In genomic region chr6:130366011-130366963, GRCh38 we compare ENCODE assay signal across 3 cellular contexts.
TF ChIP-seq lines count a peak whose summit lies in the region.

Gene TMEM200A (plus strand): TSS chr6:130366017. CDS start chr6:130440423, 74,406 bp downstream.

TF ChIP-seq in GM23338, 12 proteins besides CTCF, POLR2A, EP300 and RAD21:
- TF ChIP-seq JUNB (IDR thresholded peaks at IDR 0.05; ENCODE audit: unreplicated experiment) (no peak), POLR2AphosphoS5 (IDR thresholded peaks at IDR 0.05; ENCODE audit: low read depth) (0 out of 2 replicates have a peak, but pooled peaks have one; percentile 32)
TF ChIP-seq in GM23338: peak in this region for 1.

TF ChIP-seq in SK-N-SH, 30 proteins besides CTCF, POLR2A, EP300 and RAD21:
- TF ChIP-seq POLR2AphosphoS5 (IDR thresholded peaks at IDR 0.05; ENCODE audit: low read depth, low read length): peak; percentile 26; the same call in 1 of the 2 replicates
- peak; percentile 18; the same call in 1 of the 2 replicates for TF ChIP-seq TCF12 (IDR thresholded peaks at IDR 0.05)
- TF ChIP-seq FOSL2 (IDR thresholded peaks at IDR 0.05; ENCODE audit: borderline replicate concordance, low read depth): peak; percentile 75; the same call in 1 of the 2 replicates
- TF ChIP-seq YY1 (IDR thresholded peaks at IDR 0.05; ENCODE audit: low read depth): peak; percentile 39; the same call in 1 of the 2 replicates
- no peak for TF ChIP-seq PBX3 (IDR thresholded peaks at IDR 0.05)
- no peak for TF ChIP-seq FOXM1 (IDR thresholded peaks at IDR 0.05; ENCODE audit: low read depth)

TF ChIP-seq in GM12878, 131 proteins besides CTCF, POLR2A, EP300 and RAD21:
- TF ChIP-seq IKZF2 (IDR thresholded peaks at IDR 0.05) (peak in 1 of 2 experiments; percentile 16; a peak in 1 of 4 replicates), ZBTB40 (IDR thresholded peaks at IDR 0.05; ENCODE audit: borderline replicate concordance) (no peak), EGR1 (IDR thresholded peaks at IDR 0.05; ENCODE audit: borderline replicate concordance in 1 of 2, low read depth in 2 of 2, low read length in 2 of 2) (0 out of 3 replicates have a peak, but pooled peaks of 1 of the 2 experiments have one; percentile 13), KDM1A (IDR thresholded peaks at IDR 0.05; ENCODE audit: borderline replicate concordance) (no peak), GABPA (IDR thresholded peaks at IDR 0.05; ENCODE audit: low read depth) (no peak), SREBF1 (IDR thresholded peaks at IDR 0.05; ENCODE audit: low read length) (no peak), USF1 (IDR thresholded peaks at IDR 0.05; ENCODE audit: borderline replicate concordance, extremely low read length, insufficient read depth, low read depth, low read length) (no peak), CHD4 (IDR thresholded peaks at IDR 0.05) (no peak), FOXM1 (IDR thresholded peaks at IDR 0.05; ENCODE audit: low read depth, low read length) (no peak), CREB1 (IDR thresholded peaks at IDR 0.05; ENCODE audit: low read depth) (no peak), IKZF1 (conservative IDR thresholded peaks at IDR 0.05) (peak; percentile 17; the same call in 1 of the 2 replicates), ZSCAN29 (IDR thresholded peaks at IDR 0.05) (no peak), PAX5 (IDR thresholded peaks at IDR 0.05; ENCODE audit: borderline replicate concordance, low read depth, low read length) (no peak), RUNX3 (IDR thresholded peaks at IDR 0.05; ENCODE audit: low read length) (no peak), JUNB (IDR thresholded peaks at IDR 0.05) (no peak), TBL1XR1 (IDR thresholded peaks at IDR 0.05; ENCODE audit: low read depth, low read length) (no peak), CEBPB (IDR thresholded peaks at IDR 0.05; ENCODE audit: borderline replicate concordance in 1 of 2, low read depth in 2 of 2, low read length in 2 of 2) (no peak), ZNF687 (IDR thresholded peaks at IDR 0.05) (no peak), HCFC1 (IDR thresholded peaks at IDR 0.05; ENCODE audit: low read length) (no peak), EED (IDR thresholded peaks at IDR 0.05; ENCODE audit: low read depth) (0 out of 2 replicates have a peak, but pooled peaks have one; percentile 9), IRF4 (IDR thresholded peaks at IDR 0.05; ENCODE audit: low read depth, low read length) (no peak), RAD51 (IDR thresholded peaks at IDR 0.05) (no peak), CBX3 (IDR thresholded peaks at IDR 0.05; ENCODE audit: borderline replicate concordance, low read depth) (no peak), FOS (IDR thresholded peaks at IDR 0.05; ENCODE audit: borderline replicate concordance, extremely low read depth, insufficient read length) (no peak), NFIC (IDR thresholded peaks at IDR 0.05; ENCODE audit: low read depth, low read length) (no peak), LARP7 (IDR thresholded peaks at IDR 0.05) (no peak), ZNF217 (IDR thresholded peaks at IDR 0.05) (no peak), CHD2 (IDR thresholded peaks at IDR 0.05; ENCODE audit: borderline replicate concordance, low read depth, low read length) (no peak), SUZ12 (IDR thresholded peaks at IDR 0.05; ENCODE audit: unreplicated experiment) (peak; percentile 15), TCF7 (IDR thresholded peaks at IDR 0.05; ENCODE audit: borderline replicate concordance) (no peak), STAT3 (IDR thresholded peaks at IDR 0.05; ENCODE audit: low read depth, low read length) (no peak), TARDBP (IDR thresholded peaks at IDR 0.05; ENCODE audit: borderline replicate concordance) (no peak), PKNOX1 (IDR thresholded peaks at IDR 0.05) (no peak), STAT1 (conservative IDR thresholded peaks at IDR 0.05) (no peak), NBN (IDR thresholded peaks at IDR 0.05) (no peak), ETV6 (conservative IDR thresholded peaks at IDR 0.05 in 1 of 2, IDR thresholded peaks at IDR 0.05 in 1 of 2; ENCODE audit: borderline replicate concordance in 1 of 2, low read depth in 1 of 2) (no peak), RELB (IDR thresholded peaks at IDR 0.05; ENCODE audit: low read depth) (no peak), MYC (IDR thresholded peaks at IDR 0.05; ENCODE audit: insufficient read depth, insufficient read length, insufficient replicate concordance, low read length, severe bottlenecking) (no peak), HDAC6 (IDR thresholded peaks at IDR 0.05; ENCODE audit: unreplicated experiment) (no peak), CREM (IDR thresholded peaks at IDR 0.05; ENCODE audit: low read depth) (no peak)
